In the genomic region with DNA sequence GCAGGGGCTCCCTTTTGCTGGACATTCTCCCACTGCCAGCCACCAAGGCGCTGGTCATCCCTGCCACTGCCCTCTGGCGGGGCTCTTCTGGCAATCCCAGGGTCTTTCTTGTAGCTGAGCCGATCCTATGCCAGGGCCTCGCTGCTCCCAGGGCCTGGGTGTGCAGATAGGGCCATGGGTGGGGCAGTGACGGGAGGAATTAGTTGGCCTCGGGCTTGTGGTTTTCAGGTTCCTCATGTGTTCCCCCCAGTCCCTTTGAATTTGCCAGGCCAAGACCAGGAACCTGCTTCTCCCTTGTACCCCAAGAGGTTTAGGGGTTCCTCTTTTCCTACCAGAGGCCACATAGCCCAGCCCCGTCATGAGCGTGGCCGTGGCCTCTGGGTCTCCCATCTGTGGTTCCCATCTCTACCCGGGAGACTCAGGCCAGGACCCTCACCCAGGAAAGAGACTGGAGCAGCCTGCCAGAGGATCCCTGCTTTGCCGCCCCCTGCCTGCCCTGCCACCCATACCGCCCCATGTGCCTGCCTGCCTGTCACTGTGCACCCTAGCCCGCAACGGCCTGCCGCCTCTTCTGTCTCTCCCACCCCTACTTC, we compare ENCODE assay signal across 14 cellular contexts. TPM values are rescaled to one million over a fixed set of nuclear protein-coding genes. Genes with fewer than 3 reads are reported as not detected.
DNase-seq lines count a peak whose midpoint lies in the region; ATAC-seq and TF ChIP-seq lines count a peak whose summit lies in the region.
"Had no signal": no experiment of that assay in that cellular context is flagged by ENCODE, and none has a peak within 500 bp of the region (broad histone marks: within the 10 kb centered on the region; RNA-seq: fewer than 3 reads in every experiment).

No MANE protein-coding gene starts in this region.

- ATAC-seq in GM21447 (IDR thresholded peaks at IDR 0.05; ENCODE audit: unreplicated experiment), result no peak

- H3K9ac ChIP-seq in colonic mucosa (ENCODE audit: low read depth in 2 of 2, low read length in 2 of 2), result no peak overlapping the region

- H3K9me3 ChIP-seq in colonic mucosa (no peaks in the 10 kb centered on the region), neutrophil (no peaks in the 10 kb centered on the region)
- H3K9me3 ChIP-seq: A549, tibial nerve had no signal

- DNase-seq in activated CD4-positive, alpha-beta T cell treated with anti-CD3 and anti-CD28 coated beads, Interleukin-2, amount 10 ng/mL, durations not matched to agents 24 days and 14 days, result no peak
- DNase-seq in activated CD4-positive, alpha-beta T cell treated with anti-CD3 and anti-CD28 coated beads for 48 hours, result no peak
- DNase-seq in NOMO-1 treated with dmso at 0.1 percent for 144 hours (lab: John Stamatoyannopoulos, UW; ENCODE audit: unreplicated experiment) (peak; percentile 30), colonic mucosa (no peak), NCI-H748 (lab: John Stamatoyannopoulos, UW; ENCODE audit: unreplicated experiment) (no peak), foreskin fibroblast (no peak)
- DNase-seq: anterior cingulate cortex, DMS79 treated with DMSO at 0.1 percent for 48 hours, NCI-H1048, NCI-H526 had no signal

- H3K4me1 ChIP-seq in colonic mucosa, result no peaks in the 10 kb centered on the region
- H3K4me1 ChIP-seq in neutrophil (ENCODE audit: control insufficient read depth in 1 of 2, insufficient read depth in 1 of 2, low read depth in 1 of 2, low read length in 1 of 2), result peaks cover 91% of the 10 kb centered on the region in 2 experiments

- peak overlapping the region; percentile 47 for H3K27ac Mint-ChIP-seq in activated CD4-positive, alpha-beta T cell treated with anti-CD3 and anti-CD28 coated beads, Interleukin-2, amount 10 ng/mL, durations not matched to agents 24 days and 14 days

- peak overlapping the region; percentile 15 for H3K27ac ChIP-seq in colonic mucosa
- H3K27ac ChIP-seq in neutrophil, result peak overlapping the region; percentile 98

- H3K4me3 Mint-ChIP-seq in activated CD4-positive, alpha-beta T cell treated with anti-CD3 and anti-CD28 coated beads, Interleukin-2, amount 10 ng/mL, durations not matched to agents 24 days and 14 days, result no peak overlapping the region

- intact Hi-C loops in activated CD4-positive, alpha-beta T cell treated with anti-CD3 and anti-CD28 coated beads, Interleukin-2, amount 10 ng/mL, durations not matched to agents 24 days and 14 days (cut with micrococcal nuclease), result no loop called here
- intact Hi-C loops in colonic mucosa (cut with DNase I), result no loop called here

- H3K4me3 ChIP-seq in colonic mucosa (no peak overlapping the region), neutrophil (ENCODE audit: low read depth in 1 of 2, low read length in 1 of 2) (peak overlapping the region; percentile 35 to 48), foreskin fibroblast (ENCODE audit: low read depth in 1 of 2, low read length in 2 of 2) (no peak overlapping the region)
- H3K4me3 ChIP-seq: A549, tibial nerve had no signal

- H3K4me1 Mint-ChIP-seq in activated CD4-positive, alpha-beta T cell treated with anti-CD3 and anti-CD28 coated beads, Interleukin-2, amount 10 ng/mL, durations not matched to agents 24 days and 14 days, result peaks cover 32% of the 10 kb centered on the region

- H3K27me3 ChIP-seq in colonic mucosa, result no peaks in the 10 kb centered on the region
- no peaks in the 10 kb centered on the region for H3K27me3 ChIP-seq in neutrophil
- H3K27me3 ChIP-seq: tibial nerve had no signal

- TF ChIP-seq CTCF in colonic mucosa (IDR thresholded peaks at IDR 0.05) (no peak), neutrophil (IDR thresholded peaks at IDR 0.05) (no peak), foreskin fibroblast (IDR thresholded peaks at IDR 0.05; ENCODE audit: low read depth, low read length) (no peak)

- H3K36me3 ChIP-seq in colonic mucosa, result peaks cover 30% of the 10 kb centered on the region
- H3K36me3 ChIP-seq in neutrophil, result peaks cover 11% of the 10 kb centered on the region

- H3K27me3 Mint-ChIP-seq in activated CD4-positive, alpha-beta T cell treated with anti-CD3 and anti-CD28 coated beads, Interleukin-2, amount 10 ng/mL, durations not matched to agents 24 days and 14 days, result no peaks in the 10 kb centered on the region

- H3K9me3 Mint-ChIP-seq in activated CD4-positive, alpha-beta T cell treated with anti-CD3 and anti-CD28 coated beads, Interleukin-2, amount 10 ng/mL, durations not matched to agents 24 days and 14 days, result peaks cover 5% of the 10 kb centered on the region

- peaks cover 41% of the 10 kb centered on the region for H3K36me3 Mint-ChIP-seq in activated CD4-positive, alpha-beta T cell treated with anti-CD3 and anti-CD28 coated beads, Interleukin-2, amount 10 ng/mL, durations not matched to agents 24 days and 14 days (ENCODE audit: low read depth)

RNA-seq across cellular contexts. Expression of gene TMED1, which starts 26.2 kb away (rescaled TPM):
- 17.6 and 22.4 TPM in 2 replicates for total RNA-seq in activated CD4-positive, alpha-beta T cell treated with anti-CD3 and anti-CD28 coated beads, Interleukin-2, amount 10 ng/mL, durations not matched to agents 24 days and 14 days
- 10 to 100 TPM; 21.2 to 22.5 TPM for total RNA-seq in colonic mucosa

RNA-seq across cellular contexts. Expression of gene C19orf38, which starts 38.4 kb away (rescaled TPM):
- 2.7 and 3.6 TPM in 2 replicates for total RNA-seq in activated CD4-positive, alpha-beta T cell treated with anti-CD3 and anti-CD28 coated beads, Interleukin-2, amount 10 ng/mL, durations not matched to agents 24 days and 14 days
- total RNA-seq in colonic mucosa, result 1 to 10 TPM in 1 of 2 donors, under 1 TPM in 1; 0.77 to 1.5 TPM

Comparison
In these comparisons a context has a peak if more than half of its experiments do, and no peak if none do; other contexts are left out.
1. H3K4me3 ChIP-seq: peak in neutrophil (2 of 2); none in colonic mucosa (single experiment) and foreskin fibroblast (0 of 2).